20 cellular contexts compared by ENCODE assay signal in the genomic region with DNA sequence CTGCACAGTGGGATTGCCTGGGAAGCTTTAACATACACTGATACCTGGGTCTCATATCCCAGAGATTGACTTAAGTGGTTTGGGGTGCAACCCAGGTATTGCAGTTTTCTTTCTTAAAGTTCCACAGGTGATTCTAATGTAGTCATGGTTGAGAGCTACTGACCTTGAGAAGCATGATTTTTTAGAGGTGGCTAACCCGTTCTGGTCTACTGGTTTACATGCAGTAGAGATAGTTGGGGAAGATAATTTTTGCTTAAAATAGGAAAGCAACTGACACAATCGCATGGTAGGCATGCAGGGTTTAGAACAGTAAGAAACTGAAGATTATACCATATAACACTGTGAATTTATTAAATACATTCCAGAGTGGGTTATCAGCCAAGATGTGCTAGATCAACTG.
"Had no signal": no experiment of that assay in that cellular context is flagged by ENCODE, and none has a peak within 500 bp of the region (broad histone marks: within the 10 kb centered on the region; RNA-seq: fewer than 3 reads in every experiment).

No MANE protein-coding gene starts in this region.

- H3K27ac Mint-ChIP-seq: activated CD4-positive, alpha-beta memory T cell treated with anti-CD3 and anti-CD28 coated beads for 36 hours; activated naive CD4-positive, alpha-beta T cell treated with anti-CD3 and anti-CD28 coated beads, Interleukin-2, amount 10 ng/mL, durations not matched to agents 7 days and 5 days; natural killer cell; stimulated activated effector memory CD8-positive, alpha-beta T cell treated with anti-CD3 and anti-CD28 coated beads, Interleukin-12 subunit alpha, Interleukin-12 subunit beta, amount 100 ng/mL, for 72 hours; T-helper 1 cell treated with Interleukin-12 subunit alpha and Interleukin-12 subunit beta and Interleukin-4 antibody, amounts not matched to agents 30 μg/mL and 1 μg/mL, for 36 hours had no signal

- H3K9me3 ChIP-seq: gastroesophageal sphincter, right lobe of liver, stomach, vagina had no signal

- H3K27ac ChIP-seq: epithelial cell of prostate, gastroesophageal sphincter, vagina had no signal

- H3K4me1 Mint-ChIP-seq: activated naive CD4-positive, alpha-beta T cell treated with anti-CD3 and anti-CD28 coated beads, Interleukin-2, amount 10 ng/mL, durations not matched to agents 7 days and 5 days; natural killer cell; stimulated activated effector memory CD8-positive, alpha-beta T cell treated with anti-CD3 and anti-CD28 coated beads, Interleukin-12 subunit alpha, Interleukin-12 subunit beta, amount 100 ng/mL, for 72 hours had no signal

- H3K4me3 Mint-ChIP-seq: activated CD4-positive, alpha-beta memory T cell treated with anti-CD3 and anti-CD28 coated beads for 36 hours; activated naive CD4-positive, alpha-beta T cell treated with anti-CD3 and anti-CD28 coated beads, Interleukin-2, amount 10 ng/mL, durations not matched to agents 7 days and 5 days; natural killer cell; stimulated activated effector memory CD8-positive, alpha-beta T cell treated with anti-CD3 and anti-CD28 coated beads, Interleukin-12 subunit alpha, Interleukin-12 subunit beta, amount 100 ng/mL, for 72 hours; T-helper 1 cell treated with Interleukin-12 subunit alpha and Interleukin-12 subunit beta and Interleukin-4 antibody, amounts not matched to agents 30 μg/mL and 1 μg/mL, for 36 hours had no signal

- DNase-seq: activated CD4-positive, alpha-beta memory T cell treated with anti-CD3 and anti-CD28 coated beads for 36 hours; activated CD4-positive, alpha-beta T cell treated with anti-CD3 and anti-CD28 coated beads for 48 hours; activated effector memory CD4-positive, alpha-beta T cell treated with anti-CD3 and anti-CD28 coated beads, Interleukin-2, amount 50 U/mL, for 16 hours; activated naive CD4-positive, alpha-beta T cell treated with anti-CD3 and anti-CD28 coated beads, Interleukin-2, amount 10 ng/mL, durations not matched to agents 7 days and 5 days; amygdala; cortex of kidney; kidney glomerular epithelial cell; left ventricle myocardium superior; midbrain; natural killer cell; right lobe of liver; stimulated activated CD4-positive, alpha-beta T cell treated with anti-CD3 and anti-CD28 coated beads, Interleukin-2, amount 100 ng/mL, for 24 hours; stomach; T1000 had no signal

- H3K4me3 ChIP-seq: gastroesophageal sphincter, right lobe of liver, skin epidermis, stomach, vagina had no signal

- H3K9me3 Mint-ChIP-seq: activated CD4-positive, alpha-beta memory T cell treated with anti-CD3 and anti-CD28 coated beads for 36 hours; activated naive CD4-positive, alpha-beta T cell treated with anti-CD3 and anti-CD28 coated beads, Interleukin-2, amount 10 ng/mL, durations not matched to agents 7 days and 5 days; natural killer cell; stimulated activated effector memory CD8-positive, alpha-beta T cell treated with anti-CD3 and anti-CD28 coated beads, Interleukin-12 subunit alpha, Interleukin-12 subunit beta, amount 100 ng/mL, for 72 hours; T-helper 1 cell treated with Interleukin-12 subunit alpha and Interleukin-12 subunit beta and Interleukin-4 antibody, amounts not matched to agents 30 μg/mL and 1 μg/mL, for 36 hours had no signal

- H3K36me3 ChIP-seq: gastroesophageal sphincter, right lobe of liver, stomach, vagina had no signal

- H3K36me3 Mint-ChIP-seq: activated CD4-positive, alpha-beta memory T cell treated with anti-CD3 and anti-CD28 coated beads for 36 hours; activated naive CD4-positive, alpha-beta T cell treated with anti-CD3 and anti-CD28 coated beads, Interleukin-2, amount 10 ng/mL, durations not matched to agents 7 days and 5 days; natural killer cell; stimulated activated effector memory CD8-positive, alpha-beta T cell treated with anti-CD3 and anti-CD28 coated beads, Interleukin-12 subunit alpha, Interleukin-12 subunit beta, amount 100 ng/mL, for 72 hours had no signal

- ATAC-seq: gastroesophageal sphincter; left ventricle myocardium superior; natural killer cell; right lobe of liver; stimulated activated effector memory CD8-positive, alpha-beta T cell treated with anti-CD3 and anti-CD28 coated beads, Interleukin-12 subunit alpha, Interleukin-12 subunit beta, amount 100 ng/mL, for 72 hours had no signal
